In genomic region chr16:26149661-26150060, GRCh38 we compare ENCODE assay signal across 32 cellular contexts.
"Had no signal": no experiment of that assay in that cellular context is flagged by ENCODE, and none has a peak within 500 bp of the region (broad histone marks: within the 10 kb centered on the region; RNA-seq: fewer than 3 reads in every experiment).

No MANE protein-coding gene starts in this region.

- DNase-seq: Karpas-422, KBM-7, MM.1S, MV-4-11, NCI-H1092, NCI-H1105, NCI-H1417 treated with DMSO at 0.1 percent for 48 hours, NCI-H1436 treated with DMSO at 0.1 percent for 48 hours, NCI-H187, NCI-H1930, NCI-H2029 treated with DMSO at 0.1 percent for 48 hours, NCI-H2081 treated with DMSO at 0.1 percent for 48 hours, NCI-H2107, NCI-H2171, NCI-H226, NCI-H446 treated with DMSO at 0.1 percent for 48 hours, NCI-H510A, NCI-H524, NCI-H526, NCI-H69, NCI-H748 treated with DMSO at 0.1 percent for 48 hours, NCI-H82, PC-9, SHP77, SIG-M5, SJCRH30 had no signal

- H3K27me3 ChIP-seq: SJCRH30 had no signal

- H3K4me2 ChIP-seq: KMS-11, PC-9 had no signal

- H2AFZ ChIP-seq: PC-9 had no signal

- H3K9me3 ChIP-seq: SJCRH30 had no signal

- H3K4me3 ChIP-seq: PC-9, SJCRH30, SK-N-MC had no signal

- H3K36me3 ChIP-seq: SJCRH30 had no signal

- ATAC-seq: Panc1, Right ventricle myocardium inferior, SK-N-SH treated with all-trans-retinoic acid at 6 μM for 48 hours had no signal

- H3K27ac ChIP-seq: KMS-11, PC-9, RWPE1, SJCRH30, SK-N-MC had no signal

- H3K4me1 ChIP-seq: SJCRH30 had no signal

- H3K9ac ChIP-seq: KMS-11 had no signal
